14 cellular contexts compared by ENCODE assay signal in genomic region chr4:144338148-144338547, GRCh38.
A peak's percentile ranks its signal among the peaks of the same experiment; 100 is the strongest.
DNase-seq lines count a peak whose midpoint lies in the region; ATAC-seq and TF ChIP-seq lines count a peak whose summit lies in the region.
"Had no signal": no experiment of that assay in that cellular context is flagged by ENCODE, and none has a peak within 500 bp of the region (broad histone marks: within the 10 kb centered on the region; RNA-seq: fewer than 3 reads in every experiment).

No MANE protein-coding gene starts in this region.

- no peaks in the 10 kb centered on the region for H3K27me3 ChIP-seq in GM06990 (replicated peaks; ENCODE audit: control insufficient read depth, insufficient read depth, low read length)
- no peaks in the 10 kb centered on the region for H3K27me3 ChIP-seq in foreskin keratinocyte
- H3K27me3 ChIP-seq: hepatocyte, right atrium auricular region, vagina had no signal

- peak; percentile 48 for DNase-seq in GM06990 (ENCODE audit: extremely low read depth, insufficient read length)
- DNase-seq in SKM-1 treated with dmso at 0.1 percent for 144 hours (lab: John Stamatoyannopoulos, UW; ENCODE audit: unreplicated experiment): peak; percentile 75
- DNase-seq in NCI-H82 (lab: John Stamatoyannopoulos, UW): no peak
- DNase-seq in foreskin keratinocyte: no peak
- DNase-seq: activated CD4-positive, alpha-beta T cell treated with anti-CD3 and anti-CD28 coated beads for 48 hours; activated naive CD8-positive, alpha-beta T cell treated with anti-CD3 and anti-CD28 coated beads, Interleukin-2, amount 50 U/mL, for 24 hours; midbrain had no signal

- H3K4me1 ChIP-seq in foreskin keratinocyte: no peaks in the 10 kb centered on the region
- H3K4me1 ChIP-seq: right atrium auricular region, vagina had no signal

- ATAC-seq in GM21576 (IDR thresholded peaks at IDR 0.05; ENCODE audit: unreplicated experiment) (peak; percentile 81), HG03520 (IDR thresholded peaks at IDR 0.05; ENCODE audit: unreplicated experiment) (peak; percentile 60), HG02798 (IDR thresholded peaks at IDR 0.05; ENCODE audit: poor library complexity, unreplicated experiment) (no peak), GM19463 (IDR thresholded peaks at IDR 0.05; ENCODE audit: unreplicated experiment) (no peak), foreskin keratinocyte (no peak)
- ATAC-seq: activated naive CD8-positive, alpha-beta T cell treated with anti-CD3 and anti-CD28 coated beads, Interleukin-2, amount 50 U/mL, for 24 hours had no signal

- no peaks in the 10 kb centered on the region for H3K36me3 ChIP-seq in GM06990 (ENCODE audit: control insufficient read depth, insufficient read depth, low read length)
- H3K36me3 ChIP-seq: right atrium auricular region, vagina had no signal

- TF ChIP-seq CTCF in GM06990 (IDR thresholded peaks at IDR 0.05; ENCODE audit: insufficient read depth, low read length, poor library complexity, severe bottlenecking): no peak
- TF ChIP-seq CTCF in foreskin keratinocyte (conservative IDR thresholded peaks at IDR 0.05): no peak

- H3K27ac ChIP-seq in foreskin keratinocyte: no peak overlapping the region
- H3K27ac ChIP-seq: hepatocyte, right atrium auricular region, vagina had no signal

- no peak overlapping the region for H3K4me3 ChIP-seq in GM06990 (replicated peaks; ENCODE audit: low read depth, low read length)
- H3K4me3 ChIP-seq: hepatocyte, right atrium auricular region, vagina had no signal

Comparison
In these comparisons a context has a peak if more than half of its experiments do, and no peak if none do; other contexts are left out.
1. DNase-seq: peak in GM06990 (single experiment) and SKM-1 treated with dmso at 0.1 percent for 144 hours (single experiment); none in NCI-H82 (single experiment) and foreskin keratinocyte (0 of 2).
2. ATAC-seq: peak in GM21576 (single experiment) and HG03520 (single experiment); none in HG02798 (single experiment), GM19463 (single experiment) and foreskin keratinocyte (single experiment).